8 cellular contexts compared by ENCODE assay signal in genomic region chr3:16311960-16312451, GRCh38.
DNase-seq lines count a peak whose midpoint lies in the region; ATAC-seq and FAIRE-seq lines count a peak whose summit lies in the region.

No MANE protein-coding gene starts in this region.

- FAIRE-seq in HTR-8/SVneo (lab: Jason Lieb, UNC): no peak

- ATAC-seq in GM18870 (IDR thresholded peaks at IDR 0.05; ENCODE audit: unreplicated experiment) (peak; percentile 44), HG02884 (IDR thresholded peaks at IDR 0.05; ENCODE audit: unreplicated experiment) (peak; percentile 48)

- DNase-seq in T follicular helper cell (ENCODE audit: low read depth): peak; percentile 48
- peak; percentile 14 for DNase-seq in effector CD8-positive, alpha-beta T cell (lab: John Stamatoyannopoulos, UW)
- DNase-seq in stimulated activated naive CD4-positive, alpha-beta T cell (lab: John Stamatoyannopoulos, UW): peak; percentile 42 to 74 (median 58)
- DNase-seq in NK-92 (lab: John Stamatoyannopoulos, UW; ENCODE audit: unreplicated experiment): no peak
- DNase-seq in HTR-8/SVneo (ENCODE audit: insufficient read length, low spot score): no peak
- DNase-seq in T1000 (lab: John Stamatoyannopoulos, UW): no peak

Comparison
In these comparisons a context has a peak if more than half of its experiments do, and no peak if none do; other contexts are left out.
1. DNase-seq: peak in T follicular helper cell (single experiment), effector CD8-positive, alpha-beta T cell (single experiment) and stimulated activated naive CD4-positive, alpha-beta T cell (6 of 6); none in NK-92 (single experiment), HTR-8/SVneo (single experiment) and T1000 (single experiment).